Comparison of ENCODE assay signal across 17 cellular contexts in genomic region chr6:6409397-6410030, GRCh38.
"Had no signal": no experiment of that assay in that cellular context is flagged by ENCODE, and none has a peak within 500 bp of the region (broad histone marks: within the 10 kb centered on the region; RNA-seq: fewer than 3 reads in every experiment).

No MANE protein-coding gene starts in this region.

- H3K27me3 ChIP-seq: adrenal gland, upper lobe of left lung had no signal

- ATAC-seq: left colon; natural killer cell treated with Interleukin-12 subunit alpha and Interleukin-12 subunit beta and Interleukin-15 and Interleukin-18, amount 100 ng/mL, for 72 hours; psoas muscle; sciatic nerve had no signal

- H3K4me3 Mint-ChIP-seq: activated CD4-positive, alpha-beta T cell treated with anti-CD3 and anti-CD28 coated beads, Interleukin-2, amount 10 ng/mL, durations not matched to agents 7 days and 5 days; natural killer cell treated with Interleukin-12 subunit alpha and Interleukin-12 subunit beta and Interleukin-15 and Interleukin-18, amount 100 ng/mL, for 72 hours had no signal

- H3K36me3 ChIP-seq: adrenal gland, upper lobe of left lung had no signal

- DNase-seq: activated CD4-positive, alpha-beta T cell treated with anti-CD3 and anti-CD28 coated beads, Interleukin-2, amount 10 ng/mL, durations not matched to agents 7 days and 5 days; activated naive CD4-positive, alpha-beta T cell treated with anti-CD3 and anti-CD28 coated beads, Interleukin-2, amount 50 U/mL, for 16 hours; central memory CD4-positive, alpha-beta T cell; cortex of kidney; effector CD8-positive, alpha-beta T cell; left colon; mammary epithelial cell; occipital lobe; psoas muscle; stimulated activated CD4-positive, alpha-beta T cell treated with anti-CD3 and anti-CD28 coated beads, Interleukin-2, amount 100 ng/mL, for 24 hours; stimulated activated naive CD4-positive, alpha-beta T cell; substantia nigra; upper lobe of left lung had no signal

- H3K9me3 ChIP-seq: adrenal gland, psoas muscle, upper lobe of left lung had no signal

- H3K4me3 ChIP-seq: adrenal gland, psoas muscle, upper lobe of left lung had no signal

- H3K9me3 Mint-ChIP-seq: activated CD4-positive, alpha-beta T cell treated with anti-CD3 and anti-CD28 coated beads, Interleukin-2, amount 10 ng/mL, durations not matched to agents 7 days and 5 days; activated T-helper 2 cell treated with anti-CD3 and anti-CD28 coated beads, Interferon-gamma antibody, Interleukin-2, Interleukin-4, amounts not matched to agents 10 μg/mL and 5 μg/mL and 100 μg/mL, durations not matched to agents 14 hours and 24 hours and 36 hours; natural killer cell treated with Interleukin-12 subunit alpha and Interleukin-12 subunit beta and Interleukin-15 and Interleukin-18, amount 100 ng/mL, for 72 hours had no signal

- H3K27ac Mint-ChIP-seq: activated CD4-positive, alpha-beta T cell treated with anti-CD3 and anti-CD28 coated beads, Interleukin-2, amount 10 ng/mL, durations not matched to agents 7 days and 5 days; activated T-helper 2 cell treated with anti-CD3 and anti-CD28 coated beads, Interferon-gamma antibody, Interleukin-2, Interleukin-4, amounts not matched to agents 10 μg/mL and 5 μg/mL and 100 μg/mL, durations not matched to agents 14 hours and 24 hours and 36 hours; natural killer cell treated with Interleukin-12 subunit alpha and Interleukin-12 subunit beta and Interleukin-15 and Interleukin-18, amount 100 ng/mL, for 72 hours had no signal

- H3K36me3 Mint-ChIP-seq: natural killer cell treated with Interleukin-12 subunit alpha and Interleukin-12 subunit beta and Interleukin-15 and Interleukin-18, amount 100 ng/mL, for 72 hours had no signal

- H3K4me1 Mint-ChIP-seq: activated CD4-positive, alpha-beta T cell treated with anti-CD3 and anti-CD28 coated beads, Interleukin-2, amount 10 ng/mL, durations not matched to agents 7 days and 5 days had no signal
